10 cellular contexts compared by ENCODE assay signal in the genomic region with DNA sequence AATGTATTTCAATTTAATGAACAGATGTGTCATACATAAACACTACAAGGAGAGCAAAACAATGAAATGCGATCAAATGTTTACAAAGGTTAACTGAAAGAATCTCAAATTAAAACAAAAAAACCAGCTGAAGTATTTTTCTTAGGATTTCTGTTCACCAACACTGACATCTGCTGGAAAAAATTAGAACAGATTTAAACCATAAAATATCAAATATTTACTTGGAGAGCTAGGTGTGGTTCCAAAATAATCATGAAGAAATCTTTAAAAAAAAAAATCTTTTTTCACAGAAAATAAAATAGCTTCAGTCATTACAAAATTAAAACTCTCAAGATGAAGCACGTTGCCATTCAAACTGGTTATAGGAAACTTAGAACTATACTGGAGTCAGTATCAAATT. TPM values are rescaled to one million over a fixed set of nuclear protein-coding genes. Genes with fewer than 3 reads are reported as not detected.
A peak's percentile ranks its signal among the peaks of the same experiment; 100 is the strongest.
DNase-seq lines count a peak whose midpoint lies in the region; ATAC-seq, FAIRE-seq and TF ChIP-seq lines count a peak whose summit lies in the region.
"Had no signal": no experiment of that assay in that cellular context is flagged by ENCODE, and none has a peak within 500 bp of the region (broad histone marks: within the 10 kb centered on the region; RNA-seq: fewer than 3 reads in every experiment).

No MANE protein-coding gene starts in this region.

- peaks cover 98% of the 10 kb centered on the region for H3K36me3 ChIP-seq in RWPE2 (ENCODE audit: low read depth)
- H3K36me3 ChIP-seq in stomach: peaks cover 24 to 95% (median 89%) of the 10 kb centered on the region in 4 donors

- WGBS in stomach, 5 donors: 20 to 43% (median 33%) methylated on average over 2 of the region's 2 CpGs

- ATAC-seq in RWPE2 (ENCODE audit: low read depth): no peak
- ATAC-seq in HG03342 (IDR thresholded peaks at IDR 0.05; ENCODE audit: unreplicated experiment): no peak
- ATAC-seq in HG03097 (IDR thresholded peaks at IDR 0.05; ENCODE audit: low FRiP score, unreplicated experiment): no peak
- ATAC-seq: T-helper 17 cell had no signal

- peak; percentile 98 for FAIRE-seq in A204.1 (lab: Jason Lieb, UNC)

- no peaks in the 10 kb centered on the region for H3K4me1 ChIP-seq in RWPE2 (ENCODE audit: insufficient read depth, poor library complexity, severe bottlenecking)
- peaks cover 0 to 45% (median 15%) of the 10 kb centered on the region in 4 donors for H3K4me1 ChIP-seq in stomach

- intact Hi-C loops in stomach (cut with DNase I; ENCODE audit: low total_unique reads): no loop called here

- DNase-seq in GM03348 (ENCODE audit: low spot score) (peak; percentile 35), RWPE2 (ENCODE audit: low spot score) (no peak), foreskin fibroblast (peak in 1 of 2 donors; percentile 31), stomach (no peak), SIG-M5 treated with dmso at 0.1 percent for 504 hours (lab: John Stamatoyannopoulos, UW; ENCODE audit: unreplicated experiment) (no peak)
- DNase-seq: NCI-H146, T-helper 17 cell had no signal

- H3K9me3 ChIP-seq in RWPE2 (ENCODE audit: severe bottlenecking): no peaks in the 10 kb centered on the region
- H3K9me3 ChIP-seq in stomach: no peaks in the 10 kb centered on the region

- no peak overlapping the region for H3K4me3 ChIP-seq in RWPE2 (ENCODE audit: severe bottlenecking)
- no peak overlapping the region for H3K4me3 ChIP-seq in foreskin fibroblast (ENCODE audit: low read depth in 1 of 2, low read length in 2 of 2)
- no peak overlapping the region for H3K4me3 ChIP-seq in stomach

- TF ChIP-seq POLR2A in stomach (IDR thresholded peaks at IDR 0.05): no peak

- TF ChIP-seq EP300 in stomach (IDR thresholded peaks at IDR 0.05): no peak

- H3K27me3 ChIP-seq in RWPE2 (ENCODE audit: insufficient read depth, poor library complexity, severe bottlenecking): no peaks in the 10 kb centered on the region
- H3K27me3 ChIP-seq in stomach: no peaks in the 10 kb centered on the region

- TF ChIP-seq CTCF in RWPE2 (IDR thresholded peaks at IDR 0.05; ENCODE audit: poor library complexity, severe bottlenecking): peak; percentile 64
- peak; percentile 16 for TF ChIP-seq CTCF in foreskin fibroblast (IDR thresholded peaks at IDR 0.05; ENCODE audit: low read depth, low read length)
- peak in 2 of 7 experiments; percentile 9 to 17 for TF ChIP-seq CTCF in stomach (IDR thresholded peaks at IDR 0.05)

- H3K27ac ChIP-seq in RWPE2 (ENCODE audit: poor library complexity, severe bottlenecking) (no peak overlapping the region), stomach (no peak overlapping the region)

RNA-seq across cellular contexts. Expression of a gene that starts 13.8 kb away (rescaled TPM):
- total RNA-seq in stomach: 100 to 1,000 TPM in 1 of 5 donors, 10 to 100 TPM in 4; 34.1 to 129 (median 61.8) TPM
- polyA plus RNA-seq in stomach: 100 to 1,000 TPM in 1 of 3 donors, 10 to 100 TPM in 2; 64.2 to 116 (median 82.7) TPM
